17 cellular contexts compared by ENCODE assay signal in the genomic region with DNA sequence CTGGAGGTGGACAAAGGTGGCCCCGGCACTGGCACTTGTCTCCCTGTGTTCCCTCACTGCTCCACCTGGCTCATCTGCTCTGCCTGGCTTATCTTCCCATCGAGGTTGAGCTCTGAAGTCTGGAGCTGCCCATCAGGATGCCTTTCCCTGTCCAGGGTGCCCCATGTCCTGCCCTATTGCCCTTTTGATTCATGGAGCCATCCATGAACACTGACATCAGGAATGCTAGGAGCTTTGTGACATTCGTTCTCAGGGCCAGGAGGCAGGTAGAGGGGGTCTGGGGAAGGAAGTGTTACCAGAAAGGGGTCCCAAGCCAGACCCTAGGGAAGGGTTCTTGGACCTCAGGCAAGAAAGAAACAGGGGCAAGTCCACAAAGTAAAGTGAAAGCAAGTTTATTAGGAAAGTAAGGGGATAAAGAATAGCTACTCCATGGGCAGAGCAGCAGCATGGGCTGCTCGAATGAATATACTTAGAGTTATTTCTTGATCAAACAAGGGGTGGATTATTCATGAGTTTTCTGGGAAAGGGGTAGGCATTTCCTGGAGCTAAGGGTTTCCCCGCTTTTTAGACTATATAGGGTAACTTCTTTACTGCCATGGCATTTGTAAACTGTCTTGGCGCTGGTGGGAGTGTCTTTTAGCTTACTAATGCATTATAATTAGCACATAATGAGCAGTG. TPM values are rescaled to one million over a fixed set of nuclear protein-coding genes. Genes with fewer than 3 reads are reported as not detected.
A peak's percentile ranks its signal among the peaks of the same experiment; 100 is the strongest.
DNase-seq lines count a peak whose midpoint lies in the region; ATAC-seq and TF ChIP-seq lines count a peak whose summit lies in the region.
"Had no signal": no experiment of that assay in that cellular context is flagged by ENCODE, and none has a peak within 500 bp of the region (broad histone marks: within the 10 kb centered on the region; RNA-seq: fewer than 3 reads in every experiment).

No MANE protein-coding gene starts in this region.

- no peak for ATAC-seq in natural killer cell
- ATAC-seq in naive thymus-derived CD4-positive, alpha-beta T cell: no peak
- ATAC-seq: activated T-cell treated with anti-CD3 and anti-CD28 coated beads, Interleukin-2, amount 50 U/mL, for 4 hours had no signal

- peaks cover 0 to 8% (median 0%) of the 10 kb centered on the region in 3 experiments for H3K9me3 ChIP-seq in naive thymus-derived CD4-positive, alpha-beta T cell (ENCODE audit: control insufficient read depth in 2 of 3, low read length in 3 of 3)

- peaks cover 0 to 7% (median 0%) of the 10 kb centered on the region in 3 experiments for H3K36me3 ChIP-seq in naive thymus-derived CD4-positive, alpha-beta T cell (ENCODE audit: control insufficient read depth in 2 of 3, insufficient read depth in 3 of 3, low read length in 3 of 3)

- H3K27me3 Mint-ChIP-seq in chondrocyte (ENCODE audit: low read depth) (no peaks in the 10 kb centered on the region), natural killer cell (ENCODE audit: low read depth in 2 of 2) (no peaks in the 10 kb centered on the region), type B pancreatic cell (no peaks in the 10 kb centered on the region)
- H3K27me3 Mint-ChIP-seq in naive thymus-derived CD4-positive, alpha-beta T cell: peaks cover 0 to under 1% (median 0%) of the 10 kb centered on the region in 5 donors

- H3K27ac ChIP-seq in HL-60 (replicated peaks): peak overlapping the region; percentile 41
- H3K27ac ChIP-seq in naive thymus-derived CD4-positive, alpha-beta T cell (ENCODE audit: low read depth, low read length): no peak overlapping the region
- H3K27ac ChIP-seq: VCaP had no signal

- no peaks in the 10 kb centered on the region for H3K27me3 ChIP-seq in HL-60 (ENCODE audit: insufficient read depth, poor library complexity, severe bottlenecking)
- no peaks in the 10 kb centered on the region for H3K27me3 ChIP-seq in naive thymus-derived CD4-positive, alpha-beta T cell (ENCODE audit: control insufficient read depth in 2 of 2, insufficient read depth in 2 of 2, low read length in 2 of 2)

- no peak overlapping the region for H3K4me3 ChIP-seq in HL-60 (replicated peaks; ENCODE audit: insufficient read depth, low read length)
- H3K4me3 ChIP-seq in naive thymus-derived CD4-positive, alpha-beta T cell (ENCODE audit: low read length): no peak overlapping the region

- POLR2A ChIA-PET in naive thymus-derived CD4-positive, alpha-beta T cell (lab: Charles Lee): interaction anchor here (1.4 kb wide), 1 partner anchor 13 kb away, joined by 3 read pairs; no protein-coding TSS in a partner anchor

- peaks cover 7% of the 10 kb centered on the region for H3K9me3 Mint-ChIP-seq in chondrocyte (ENCODE audit: low read depth)
- H3K9me3 Mint-ChIP-seq in natural killer cell: no peaks in the 10 kb centered on the region
- no peaks in the 10 kb centered on the region for H3K9me3 Mint-ChIP-seq in type B pancreatic cell
- H3K9me3 Mint-ChIP-seq in naive thymus-derived CD4-positive, alpha-beta T cell: peaks cover 0 to 15% (median 4%) of the 10 kb centered on the region in 11 donors

- H3K27ac Mint-ChIP-seq in chondrocyte (ENCODE audit: unreplicated experiment) (peak overlapping the region; percentile 79), natural killer cell (peak overlapping the region; percentile 47 to 60), type B pancreatic cell (peak overlapping the region; percentile 98)
- H3K27ac Mint-ChIP-seq in naive thymus-derived CD4-positive, alpha-beta T cell: peak overlapping the region in 1 of 9 donors; percentile 22
- H3K27ac Mint-ChIP-seq: activated naive CD4-positive, alpha-beta T cell treated with anti-CD3 and anti-CD28 coated beads, Interleukin-2, amount 10 ng/mL, durations not matched to agents 7 days and 5 days; nephron had no signal

- intact Hi-C loops in natural killer cell (cut with micrococcal nuclease): no loop called here
- intact Hi-C loops in naive thymus-derived CD4-positive, alpha-beta T cell (cut with micrococcal nuclease): no loop called here

- H3K4me1 Mint-ChIP-seq in chondrocyte (ENCODE audit: low read depth): peaks cover 29% of the 10 kb centered on the region
- H3K4me1 Mint-ChIP-seq in natural killer cell: peaks cover 52 to 54% of the 10 kb centered on the region in 2 donors
- peaks cover 15% of the 10 kb centered on the region for H3K4me1 Mint-ChIP-seq in type B pancreatic cell (ENCODE audit: unreplicated experiment)
- H3K4me1 Mint-ChIP-seq in naive thymus-derived CD4-positive, alpha-beta T cell: peaks cover 21 to 65% (median 44%) of the 10 kb centered on the region in 7 donors

- H3K4me1 ChIP-seq in naive thymus-derived CD4-positive, alpha-beta T cell (ENCODE audit: control insufficient read depth in 2 of 2, insufficient read depth in 2 of 2, low read length in 2 of 2): peaks cover 17 to 23% of the 10 kb centered on the region in 2 donors

- no peak for DNase-seq in HL-60 (ENCODE audit: low read depth in 1 of 2, low spot score in 1 of 2)
- DNase-seq in chondrocyte (ENCODE audit: low spot score): no peak
- DNase-seq in natural killer cell: no peak
- no peak for DNase-seq in type B pancreatic cell (ENCODE audit: extremely low spot score, unreplicated experiment)
- DNase-seq in naive thymus-derived CD4-positive, alpha-beta T cell: no peak
- no peak for DNase-seq in retina
- no peak for DNase-seq in UCSD-AML1 (lab: John Stamatoyannopoulos, UW; ENCODE audit: unreplicated experiment)
- DNase-seq: activated CD4-positive, alpha-beta T cell treated with anti-CD3 and anti-CD28 coated beads, Interleukin-2, amount 50 U/mL, for 48 hours; activated naive CD4-positive, alpha-beta T cell treated with anti-CD3 and anti-CD28 coated beads, Interleukin-2, amount 10 ng/mL, durations not matched to agents 7 days and 5 days; activated T-cell treated with anti-CD3 and anti-CD28 coated beads, Interleukin-2, amount 50 U/mL, for 4 hours; COR-L47; kidney; NCI-H1105 treated with DMSO at 0.1 percent for 48 hours; NCI-H526; SHP77 had no signal

- no peak overlapping the region for H3K4me3 Mint-ChIP-seq in chondrocyte (ENCODE audit: unreplicated experiment)
- no peak overlapping the region for H3K4me3 Mint-ChIP-seq in natural killer cell
- peak overlapping the region; percentile 57 for H3K4me3 Mint-ChIP-seq in type B pancreatic cell
- no peak overlapping the region for H3K4me3 Mint-ChIP-seq in naive thymus-derived CD4-positive, alpha-beta T cell
- H3K4me3 Mint-ChIP-seq: activated naive CD4-positive, alpha-beta T cell treated with anti-CD3 and anti-CD28 coated beads, Interleukin-2, amount 10 ng/mL, durations not matched to agents 7 days and 5 days; activated T-cell treated with anti-CD3 and anti-CD28 coated beads, Interleukin-2, amount 50 U/mL, for 4 hours; nephron had no signal

- CTCF ChIA-PET in naive thymus-derived CD4-positive, alpha-beta T cell (lab: Charles Lee): no interaction called here

- H3K36me3 Mint-ChIP-seq in chondrocyte (ENCODE audit: low read depth) (peaks cover 12% of the 10 kb centered on the region), natural killer cell (no peaks in the 10 kb centered on the region), type B pancreatic cell (peaks cover 13% of the 10 kb centered on the region)
- H3K36me3 Mint-ChIP-seq in naive thymus-derived CD4-positive, alpha-beta T cell: peaks cover 14 to 32% (median 16%) of the 10 kb centered on the region in 5 donors

- no peak for TF ChIP-seq CTCF in HL-60 (IDR thresholded peaks at IDR 0.05; ENCODE audit: insufficient read depth, low read length)
- TF ChIP-seq CTCF in chondrocyte (IDR thresholded peaks at IDR 0.05): no peak
- TF ChIP-seq CTCF in natural killer cell (IDR thresholded peaks at IDR 0.05): no peak
- TF ChIP-seq CTCF in type B pancreatic cell (conservative IDR thresholded peaks at IDR 0.05): no peak

RNA-seq across cellular contexts. Expression of gene RIN3, which starts 51.6 kb away (rescaled TPM):
- total RNA-seq in chondrocyte (18.8 to 24.2 TPM (median 20.2 TPM) in 3 replicates), natural killer cell (100 to 1,000 TPM; 248 to 289 (median 282) TPM), type B pancreatic cell (ENCODE audit: low replicate concordance) (11.3 and 12.9 TPM in 2 replicates)
- 100 to 1,000 TPM in 4 of 5 experiments, 10 to 100 TPM in 1; 45.4 to 182 (median 132) TPM for total RNA-seq in naive thymus-derived CD4-positive, alpha-beta T cell
- 10 to 100 TPM; 27.2 to 51.2 TPM for polyA plus RNA-seq in naive thymus-derived CD4-positive, alpha-beta T cell
